Comparison of ENCODE assay signal across 1 cellular context in the genomic region with DNA sequence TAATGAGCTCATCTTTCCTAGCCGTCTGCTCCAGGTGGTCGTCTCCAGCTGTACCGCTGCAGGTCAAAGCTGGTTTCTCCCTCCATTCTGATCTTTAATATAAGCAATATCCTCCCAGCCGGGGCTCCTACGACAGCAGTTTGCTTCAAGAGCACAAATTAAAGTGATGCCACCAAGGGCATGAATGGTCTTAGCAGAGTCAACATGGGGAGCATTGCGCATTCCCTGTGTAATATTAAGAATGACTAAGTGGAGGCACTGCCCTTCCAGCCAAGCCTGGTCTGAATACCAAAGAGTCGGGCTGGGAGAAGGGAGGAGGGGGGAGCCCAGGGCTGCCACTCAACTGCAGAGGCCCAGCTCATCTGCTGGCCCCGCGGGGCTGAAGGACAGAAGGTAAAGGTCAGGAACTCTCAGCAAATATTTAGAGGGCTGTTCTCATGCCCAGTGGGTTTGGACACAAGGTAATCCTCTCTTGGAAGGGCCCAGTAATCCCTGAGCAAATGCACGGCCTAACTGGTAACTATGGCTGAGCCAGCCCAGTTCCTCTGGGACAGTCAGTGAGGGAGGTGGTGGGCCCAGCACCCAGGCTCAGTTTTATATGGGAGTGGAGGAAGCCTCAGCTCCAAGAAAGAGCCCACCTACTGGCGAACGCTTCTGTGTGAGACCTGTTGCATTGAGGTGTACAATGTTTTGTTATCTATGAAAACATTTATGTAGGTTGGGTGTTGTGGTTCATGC.
TF ChIP-seq lines count a peak whose summit lies in the region.

No MANE protein-coding gene starts in this region.

TF ChIP-seq in liver, 16 proteins besides CTCF, POLR2A, EP300 and RAD21 (continued from another document):
- TF ChIP-seq ATF3 (IDR thresholded peaks at IDR 0.05) (no peak), SP1 (IDR thresholded peaks at IDR 0.05) (peak; percentile 63), GABPA (IDR thresholded peaks at IDR 0.05 in 1 of 2, conservative IDR thresholded peaks at IDR 0.05 in 1 of 2) (no peak)
